ENCODE assay signal across 1 cellular context in the genomic region with DNA sequence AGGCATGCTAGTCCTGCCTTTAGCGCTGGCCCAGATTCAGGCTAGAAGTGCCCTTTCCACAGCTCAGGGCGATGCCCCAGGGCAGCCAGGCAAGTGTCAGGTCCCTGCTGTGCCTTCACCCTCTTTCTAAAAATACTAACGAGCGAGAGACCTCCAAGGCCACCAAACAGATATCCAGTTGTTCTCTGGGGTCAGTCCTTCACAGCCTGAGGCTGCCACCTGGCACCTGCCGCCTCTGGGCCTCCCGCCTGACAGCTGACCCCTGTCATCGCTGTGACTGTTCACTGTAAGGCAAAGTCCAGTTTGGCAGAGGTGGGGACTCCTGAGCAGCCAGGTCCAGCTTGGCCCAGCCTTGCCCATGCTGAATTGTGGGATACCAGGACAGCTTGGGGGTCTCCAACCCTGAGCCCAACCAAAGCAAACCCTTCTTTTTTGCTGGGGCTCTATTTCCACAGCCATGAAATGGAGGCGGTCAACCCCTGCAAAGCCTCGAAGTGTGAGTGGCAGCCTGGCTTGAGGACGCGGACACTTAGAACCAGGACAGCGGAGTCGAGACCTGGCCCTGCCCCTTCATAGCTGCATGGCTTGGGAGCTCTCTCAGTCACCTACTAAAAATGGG.
TF ChIP-seq lines count a peak whose summit lies in the region.

No MANE protein-coding gene starts in this region.

TF ChIP-seq in HepG2, 621 proteins besides CTCF, POLR2A, EP300 and RAD21 (continued from another document and continues in another):
- TF ChIP-seq, protein P1, sequence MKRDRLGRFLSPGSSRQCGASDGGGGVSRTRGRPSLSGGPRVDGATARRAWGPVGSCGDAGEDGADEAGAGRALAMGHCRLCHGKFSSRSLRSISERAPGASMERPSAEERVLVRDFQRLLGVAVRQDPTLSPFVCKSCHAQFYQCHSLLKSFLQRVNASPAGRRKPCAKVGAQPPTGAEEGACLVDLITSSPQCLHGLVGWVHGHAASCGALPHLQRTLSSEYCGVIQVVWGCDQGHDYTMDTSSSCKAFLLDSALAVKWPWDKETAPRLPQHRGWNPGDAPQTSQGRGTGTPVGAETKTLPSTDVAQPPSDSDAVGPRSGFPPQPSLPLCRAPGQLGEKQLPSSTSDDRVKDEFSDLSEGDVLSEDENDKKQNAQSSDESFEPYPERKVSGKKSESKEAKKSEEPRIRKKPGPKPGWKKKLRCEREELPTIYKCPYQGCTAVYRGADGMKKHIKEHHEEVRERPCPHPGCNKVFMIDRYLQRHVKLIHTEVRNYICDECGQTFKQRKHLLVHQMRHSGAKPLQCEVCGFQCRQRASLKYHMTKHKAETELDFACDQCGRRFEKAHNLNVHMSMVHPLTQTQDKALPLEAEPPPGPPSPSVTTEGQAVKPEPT (CRISPR knock-in tag; IDR thresholded peaks at IDR 0.05; ENCODE audit: low read depth) = 0 out of 2 replicates have a peak, but pooled peaks have one; percentile 72
- peak; percentile 63; the same call in 1 of the 2 replicates for TF ChIP-seq THAP9 (CRISPR knock-in tag; IDR thresholded peaks at IDR 0.05; ENCODE audit: borderline replicate concordance)
- TF ChIP-seq, protein P2, sequence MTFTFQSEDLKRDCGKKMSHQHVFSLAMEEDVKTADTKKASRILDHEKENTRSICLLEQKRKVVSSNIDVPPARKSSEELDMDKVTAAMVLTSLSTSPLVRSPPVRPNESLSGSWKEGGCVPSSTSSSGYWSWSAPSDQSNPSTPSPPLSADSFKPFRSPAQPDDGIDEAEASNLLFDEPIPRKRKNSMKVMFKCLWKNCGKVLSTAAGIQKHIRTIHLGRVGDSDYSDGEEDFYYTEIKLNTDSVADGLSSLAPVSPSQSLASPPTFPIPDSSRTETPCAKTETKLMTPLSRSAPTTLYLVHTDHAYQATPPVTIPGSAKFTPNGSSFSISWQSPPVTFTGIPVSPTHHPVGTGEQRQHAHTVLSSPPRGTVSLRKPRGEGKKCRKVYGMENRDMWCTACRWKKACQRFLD (CRISPR knock-in tag; IDR thresholded peaks at IDR 0.05; ENCODE audit: borderline replicate concordance) = no peak
- peak; percentile 89 for TF ChIP-seq ESRRA (CRISPR knock-in tag; IDR thresholded peaks at IDR 0.05; ENCODE audit: low read depth)
- TF ChIP-seq PAX8 (CRISPR knock-in tag; IDR thresholded peaks at IDR 0.05; ENCODE audit: borderline replicate concordance) = no peak
- TF ChIP-seq TCF7L2 (IDR thresholded peaks at IDR 0.05; ENCODE audit: low read depth, low read length) = no peak
- TF ChIP-seq, protein P3, sequence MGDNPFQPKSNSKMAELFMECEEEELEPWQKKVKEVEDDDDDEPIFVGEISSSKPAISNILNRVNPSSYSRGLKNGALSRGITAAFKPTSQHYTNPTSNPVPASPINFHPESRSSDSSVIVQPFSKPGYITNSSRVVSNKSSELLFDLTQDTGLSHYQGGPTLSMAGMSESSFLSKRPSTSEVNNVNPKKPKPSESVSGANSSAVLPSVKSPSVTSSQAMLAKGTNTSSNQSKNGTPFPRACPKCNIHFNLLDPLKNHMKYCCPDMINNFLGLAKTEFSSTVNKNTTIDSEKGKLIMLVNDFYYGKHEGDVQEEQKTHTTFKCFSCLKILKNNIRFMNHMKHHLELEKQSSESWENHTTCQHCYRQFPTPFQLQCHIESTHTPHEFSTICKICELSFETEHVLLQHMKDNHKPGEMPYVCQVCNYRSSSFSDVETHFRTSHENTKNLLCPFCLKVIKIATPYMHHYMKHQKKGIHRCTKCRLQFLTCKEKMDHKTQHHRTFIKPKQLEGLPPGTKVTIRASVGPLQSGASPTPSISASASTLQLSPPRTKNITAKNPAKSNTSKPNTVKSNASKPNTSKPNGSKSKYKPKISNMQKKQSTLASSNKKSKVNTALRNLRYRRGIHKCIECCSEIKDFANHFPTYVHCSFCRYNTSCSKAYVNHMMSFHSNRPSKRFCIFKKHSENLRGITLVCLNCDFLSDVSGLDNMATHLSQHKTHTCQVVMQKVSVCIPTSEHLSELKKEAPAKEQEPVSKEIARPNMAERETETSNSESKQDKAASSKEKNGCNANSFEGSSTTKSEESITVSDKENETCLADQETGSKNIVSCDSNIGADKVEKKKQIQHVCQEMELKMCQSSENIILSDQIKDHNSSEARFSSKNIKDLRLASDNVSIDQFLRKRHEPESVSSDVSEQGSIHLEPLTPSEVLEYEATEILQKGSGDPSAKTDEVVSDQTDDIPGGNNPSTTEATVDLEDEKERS (CRISPR knock-in tag; IDR thresholded peaks at IDR 0.05) = peak; percentile 78; the same call in 1 of the 2 replicates
- TF ChIP-seq KDM4B (CRISPR knock-in tag; IDR thresholded peaks at IDR 0.05) = no peak
- peak; percentile 66 for TF ChIP-seq THAP11 (CRISPR knock-in tag; IDR thresholded peaks at IDR 0.05)
- TF ChIP-seq, protein P4, sequence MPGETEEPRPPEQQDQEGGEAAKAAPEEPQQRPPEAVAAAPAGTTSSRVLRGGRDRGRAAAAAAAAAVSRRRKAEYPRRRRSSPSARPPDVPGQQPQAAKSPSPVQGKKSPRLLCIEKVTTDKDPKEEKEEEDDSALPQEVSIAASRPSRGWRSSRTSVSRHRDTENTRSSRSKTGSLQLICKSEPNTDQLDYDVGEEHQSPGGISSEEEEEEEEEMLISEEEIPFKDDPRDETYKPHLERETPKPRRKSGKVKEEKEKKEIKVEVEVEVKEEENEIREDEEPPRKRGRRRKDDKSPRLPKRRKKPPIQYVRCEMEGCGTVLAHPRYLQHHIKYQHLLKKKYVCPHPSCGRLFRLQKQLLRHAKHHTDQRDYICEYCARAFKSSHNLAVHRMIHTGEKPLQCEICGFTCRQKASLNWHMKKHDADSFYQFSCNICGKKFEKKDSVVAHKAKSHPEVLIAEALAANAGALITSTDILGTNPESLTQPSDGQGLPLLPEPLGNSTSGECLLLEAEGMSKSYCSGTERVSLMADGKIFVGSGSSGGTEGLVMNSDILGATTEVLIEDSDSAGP (CRISPR knock-in tag; IDR thresholded peaks at IDR 0.05; ENCODE audit: borderline replicate concordance) = peak; percentile 77
- TF ChIP-seq NFE2L1 (CRISPR knock-in tag; IDR thresholded peaks at IDR 0.05; ENCODE audit: borderline replicate concordance) = no peak
- no peak for TF ChIP-seq CHD2 (IDR thresholded peaks at IDR 0.05; ENCODE audit: low read depth, low read length)
- peak; percentile 99 for TF ChIP-seq MEIS2 (CRISPR knock-in tag; IDR thresholded peaks at IDR 0.05)
- TF ChIP-seq ZNF335 (CRISPR knock-in tag; IDR thresholded peaks at IDR 0.05) = peak; percentile 39; the same call in 1 of the 2 replicates
- no peak for TF ChIP-seq CEBPG (CRISPR knock-in tag; IDR thresholded peaks at IDR 0.05)
- no peak for TF ChIP-seq RARG (CRISPR knock-in tag; IDR thresholded peaks at IDR 0.05; ENCODE audit: low read depth)
- peak; percentile 94 for TF ChIP-seq SAP130 (CRISPR knock-in tag; IDR thresholded peaks at IDR 0.05; ENCODE audit: low read depth)
- TF ChIP-seq, protein P5, sequence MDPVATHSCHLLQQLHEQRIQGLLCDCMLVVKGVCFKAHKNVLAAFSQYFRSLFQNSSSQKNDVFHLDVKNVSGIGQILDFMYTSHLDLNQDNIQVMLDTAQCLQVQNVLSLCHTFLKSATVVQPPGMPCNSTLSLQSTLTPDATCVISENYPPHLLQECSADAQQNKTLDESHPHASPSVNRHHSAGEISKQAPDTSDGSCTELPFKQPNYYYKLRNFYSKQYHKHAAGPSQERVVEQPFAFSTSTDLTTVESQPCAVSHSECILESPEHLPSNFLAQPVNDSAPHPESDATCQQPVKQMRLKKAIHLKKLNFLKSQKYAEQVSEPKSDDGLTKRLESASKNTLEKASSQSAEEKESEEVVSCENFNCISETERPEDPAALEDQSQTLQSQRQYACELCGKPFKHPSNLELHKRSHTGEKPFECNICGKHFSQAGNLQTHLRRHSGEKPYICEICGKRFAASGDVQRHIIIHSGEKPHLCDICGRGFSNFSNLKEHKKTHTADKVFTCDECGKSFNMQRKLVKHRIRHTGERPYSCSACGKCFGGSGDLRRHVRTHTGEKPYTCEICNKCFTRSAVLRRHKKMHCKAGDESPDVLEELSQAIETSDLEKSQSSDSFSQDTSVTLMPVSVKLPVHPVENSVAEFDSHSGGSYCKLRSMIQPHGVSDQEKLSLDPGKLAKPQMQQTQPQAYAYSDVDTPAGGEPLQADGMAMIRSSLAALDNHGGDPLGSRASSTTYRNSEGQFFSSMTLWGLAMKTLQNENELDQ (CRISPR knock-in tag; IDR thresholded peaks at IDR 0.05; ENCODE audit: borderline replicate concordance) = no peak
- no peak for TF ChIP-seq TBL1XR1 (IDR thresholded peaks at IDR 0.05; ENCODE audit: borderline replicate concordance, low read length, partially characterized antibody)
- no peak for TF ChIP-seq ARNT (IDR thresholded peaks at IDR 0.05)
- TF ChIP-seq CBX5 (CRISPR knock-in tag; IDR thresholded peaks at IDR 0.05; ENCODE audit: borderline replicate concordance) = no peak
- TF ChIP-seq RFXAP (CRISPR knock-in tag; IDR thresholded peaks at IDR 0.05; ENCODE audit: borderline replicate concordance) = no peak
- no peak for TF ChIP-seq CHCHD3 (CRISPR knock-in tag; IDR thresholded peaks at IDR 0.05)
- TF ChIP-seq ZNF44 (CRISPR knock-in tag; IDR thresholded peaks at IDR 0.05) = 0 out of 2 replicates have a peak, but pooled peaks have one; percentile 16
- no peak for TF ChIP-seq ZNF326 (CRISPR knock-in tag; IDR thresholded peaks at IDR 0.05; ENCODE audit: borderline replicate concordance)
- TF ChIP-seq, protein P6, sequence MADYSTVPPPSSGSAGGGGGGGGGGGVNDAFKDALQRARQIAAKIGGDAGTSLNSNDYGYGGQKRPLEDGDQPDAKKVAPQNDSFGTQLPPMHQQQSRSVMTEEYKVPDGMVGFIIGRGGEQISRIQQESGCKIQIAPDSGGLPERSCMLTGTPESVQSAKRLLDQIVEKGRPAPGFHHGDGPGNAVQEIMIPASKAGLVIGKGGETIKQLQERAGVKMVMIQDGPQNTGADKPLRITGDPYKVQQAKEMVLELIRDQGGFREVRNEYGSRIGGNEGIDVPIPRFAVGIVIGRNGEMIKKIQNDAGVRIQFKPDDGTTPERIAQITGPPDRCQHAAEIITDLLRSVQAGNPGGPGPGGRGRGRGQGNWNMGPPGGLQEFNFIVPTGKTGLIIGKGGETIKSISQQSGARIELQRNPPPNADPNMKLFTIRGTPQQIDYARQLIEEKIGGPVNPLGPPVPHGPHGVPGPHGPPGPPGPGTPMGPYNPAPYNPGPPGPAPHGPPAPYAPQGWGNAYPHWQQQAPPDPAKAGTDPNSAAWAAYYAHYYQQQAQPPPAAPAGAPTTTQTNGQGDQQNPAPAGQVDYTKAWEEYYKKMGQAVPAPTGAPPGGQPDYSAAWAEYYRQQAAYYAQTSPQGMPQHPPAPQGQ (CRISPR knock-in tag; IDR thresholded peaks at IDR 0.05; ENCODE audit: borderline replicate concordance) = no peak
- no peak for TF ChIP-seq GTF3A (CRISPR knock-in tag; conservative IDR thresholded peaks at IDR 0.05)
- TF ChIP-seq HNF4A (CRISPR knock-in tag; IDR thresholded peaks at IDR 0.05) = peak; percentile 98
- TF ChIP-seq DNMT1 (CRISPR knock-in tag; IDR thresholded peaks at IDR 0.05) = 0 out of 2 replicates have a peak, but pooled peaks have one; percentile 69
- TF ChIP-seq SRSF9 (IDR thresholded peaks at IDR 0.05; ENCODE audit: borderline replicate concordance, insufficient read depth, low read depth, low read length, poor library complexity, severe bottlenecking) = no peak
- TF ChIP-seq, protein P7, sequence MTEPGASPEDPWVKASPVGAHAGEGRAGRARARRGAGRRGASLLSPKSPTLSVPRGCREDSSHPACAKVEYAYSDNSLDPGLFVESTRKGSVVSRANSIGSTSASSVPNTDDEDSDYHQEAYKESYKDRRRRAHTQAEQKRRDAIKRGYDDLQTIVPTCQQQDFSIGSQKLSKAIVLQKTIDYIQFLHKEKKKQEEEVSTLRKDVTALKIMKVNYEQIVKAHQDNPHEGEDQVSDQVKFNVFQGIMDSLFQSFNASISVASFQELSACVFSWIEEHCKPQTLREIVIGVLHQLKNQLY (CRISPR knock-in tag; IDR thresholded peaks at IDR 0.05) = peak; percentile 86
- TF ChIP-seq HOXA9 (CRISPR knock-in tag; IDR thresholded peaks at IDR 0.05; ENCODE audit: borderline replicate concordance) = no peak
- no peak for TF ChIP-seq ZFP62 (CRISPR knock-in tag; IDR thresholded peaks at IDR 0.05)
- peak; percentile 84 for TF ChIP-seq ZNF746 (CRISPR knock-in tag; IDR thresholded peaks at IDR 0.05)
- no peak for TF ChIP-seq GZF1 (CRISPR knock-in tag; IDR thresholded peaks at IDR 0.05)
- no peak; the same call in 1 of the 2 replicates for TF ChIP-seq GATA4 (IDR thresholded peaks at IDR 0.05; ENCODE audit: borderline replicate concordance, low read depth)
- no peak for TF ChIP-seq ATF5 (CRISPR knock-in tag; IDR thresholded peaks at IDR 0.05; ENCODE audit: low read depth)
- TF ChIP-seq PAF1 (CRISPR knock-in tag; IDR thresholded peaks at IDR 0.05) = no peak
- TF ChIP-seq CBFB (CRISPR knock-in tag; IDR thresholded peaks at IDR 0.05) = no peak; the same call in 1 of the 2 replicates
- TF ChIP-seq ZNF282 (IDR thresholded peaks at IDR 0.05; ENCODE audit: partially characterized antibody) = no peak
- no peak for TF ChIP-seq RAD51 (IDR thresholded peaks at IDR 0.05; ENCODE audit: borderline replicate concordance)
- TF ChIP-seq FOXA3 (CRISPR knock-in tag; IDR thresholded peaks at IDR 0.05) = peak; percentile 70
- TF ChIP-seq HMGA1 (CRISPR knock-in tag; conservative IDR thresholded peaks at IDR 0.05) = no peak
- peak; percentile 83 for TF ChIP-seq SP4 (CRISPR knock-in tag; IDR thresholded peaks at IDR 0.05)
- TF ChIP-seq ZNF20 (CRISPR knock-in tag; IDR thresholded peaks at IDR 0.05) = no peak
